In genomic region chr1:46721806-46722205, GRCh38 we compare ENCODE assay signal across 1 cellular context.
TF ChIP-seq lines count a peak whose summit lies in the region.

No MANE protein-coding gene starts in this region.

TF ChIP-seq in K562, 482 proteins besides CTCF, POLR2A, EP300 and RAD21 (continued from another document and continues in another):
- TF ChIP-seq ZNF280B (CRISPR knock-in tag; IDR thresholded peaks at IDR 0.05), result no peak
- TF ChIP-seq EGR1 (conservative IDR thresholded peaks at IDR 0.05), result peak; percentile 20; the same call in 1 of the 2 replicates
- TF ChIP-seq NBN (IDR thresholded peaks at IDR 0.05; ENCODE audit: low read depth), result no peak
- TF ChIP-seq, protein P1, sequence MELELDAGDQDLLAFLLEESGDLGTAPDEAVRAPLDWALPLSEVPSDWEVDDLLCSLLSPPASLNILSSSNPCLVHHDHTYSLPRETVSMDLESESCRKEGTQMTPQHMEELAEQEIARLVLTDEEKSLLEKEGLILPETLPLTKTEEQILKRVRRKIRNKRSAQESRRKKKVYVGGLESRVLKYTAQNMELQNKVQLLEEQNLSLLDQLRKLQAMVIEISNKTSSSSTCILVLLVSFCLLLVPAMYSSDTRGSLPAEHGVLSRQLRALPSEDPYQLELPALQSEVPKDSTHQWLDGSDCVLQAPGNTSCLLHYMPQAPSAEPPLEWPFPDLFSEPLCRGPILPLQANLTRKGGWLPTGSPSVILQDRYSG (tag; conservative IDR thresholded peaks at IDR 0.05; ENCODE audit: low read depth), result no peak
- no peak for TF ChIP-seq NCOA2 (IDR thresholded peaks at IDR 0.05; ENCODE audit: partially characterized antibody in 2 of 2)
- no peak for TF ChIP-seq SP2 (IDR thresholded peaks at IDR 0.05; ENCODE audit: extremely low read depth, low read depth, low read length, poor library complexity, severe bottlenecking)
- TF ChIP-seq, protein P2, sequence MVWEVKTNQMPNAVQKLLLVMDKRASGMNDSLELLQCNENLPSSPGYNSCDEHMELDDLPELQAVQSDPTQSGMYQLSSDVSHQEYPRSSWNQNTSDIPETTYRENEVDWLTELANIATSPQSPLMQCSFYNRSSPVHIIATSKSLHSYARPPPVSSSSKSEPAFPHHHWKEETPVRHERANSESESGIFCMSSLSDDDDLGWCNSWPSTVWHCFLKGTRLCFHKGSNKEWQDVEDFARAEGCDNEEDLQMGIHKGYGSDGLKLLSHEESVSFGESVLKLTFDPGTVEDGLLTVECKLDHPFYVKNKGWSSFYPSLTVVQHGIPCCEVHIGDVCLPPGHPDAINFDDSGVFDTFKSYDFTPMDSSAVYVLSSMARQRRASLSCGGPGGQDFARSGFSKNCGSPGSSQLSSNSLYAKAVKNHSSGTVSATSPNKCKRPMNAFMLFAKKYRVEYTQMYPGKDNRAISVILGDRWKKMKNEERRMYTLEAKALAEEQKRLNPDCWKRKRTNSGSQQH (CRISPR knock-in tag; IDR thresholded peaks at IDR 0.05), result no peak
- TF ChIP-seq SMC3 (conservative IDR thresholded peaks at IDR 0.05; ENCODE audit: insufficient read depth, low read depth, low read length), result no peak
- TF ChIP-seq ZNF79 (CRISPR knock-in tag; IDR thresholded peaks at IDR 0.05; ENCODE audit: low read depth), result no peak
- TF ChIP-seq TARDBP (IDR thresholded peaks at IDR 0.05), result no peak
- no peak for TF ChIP-seq NCOA1 (IDR thresholded peaks at IDR 0.05; ENCODE audit: low read depth)
- TF ChIP-seq FOXJ3 (CRISPR knock-in tag; IDR thresholded peaks at IDR 0.05), result no peak
- TF ChIP-seq, protein P3, sequence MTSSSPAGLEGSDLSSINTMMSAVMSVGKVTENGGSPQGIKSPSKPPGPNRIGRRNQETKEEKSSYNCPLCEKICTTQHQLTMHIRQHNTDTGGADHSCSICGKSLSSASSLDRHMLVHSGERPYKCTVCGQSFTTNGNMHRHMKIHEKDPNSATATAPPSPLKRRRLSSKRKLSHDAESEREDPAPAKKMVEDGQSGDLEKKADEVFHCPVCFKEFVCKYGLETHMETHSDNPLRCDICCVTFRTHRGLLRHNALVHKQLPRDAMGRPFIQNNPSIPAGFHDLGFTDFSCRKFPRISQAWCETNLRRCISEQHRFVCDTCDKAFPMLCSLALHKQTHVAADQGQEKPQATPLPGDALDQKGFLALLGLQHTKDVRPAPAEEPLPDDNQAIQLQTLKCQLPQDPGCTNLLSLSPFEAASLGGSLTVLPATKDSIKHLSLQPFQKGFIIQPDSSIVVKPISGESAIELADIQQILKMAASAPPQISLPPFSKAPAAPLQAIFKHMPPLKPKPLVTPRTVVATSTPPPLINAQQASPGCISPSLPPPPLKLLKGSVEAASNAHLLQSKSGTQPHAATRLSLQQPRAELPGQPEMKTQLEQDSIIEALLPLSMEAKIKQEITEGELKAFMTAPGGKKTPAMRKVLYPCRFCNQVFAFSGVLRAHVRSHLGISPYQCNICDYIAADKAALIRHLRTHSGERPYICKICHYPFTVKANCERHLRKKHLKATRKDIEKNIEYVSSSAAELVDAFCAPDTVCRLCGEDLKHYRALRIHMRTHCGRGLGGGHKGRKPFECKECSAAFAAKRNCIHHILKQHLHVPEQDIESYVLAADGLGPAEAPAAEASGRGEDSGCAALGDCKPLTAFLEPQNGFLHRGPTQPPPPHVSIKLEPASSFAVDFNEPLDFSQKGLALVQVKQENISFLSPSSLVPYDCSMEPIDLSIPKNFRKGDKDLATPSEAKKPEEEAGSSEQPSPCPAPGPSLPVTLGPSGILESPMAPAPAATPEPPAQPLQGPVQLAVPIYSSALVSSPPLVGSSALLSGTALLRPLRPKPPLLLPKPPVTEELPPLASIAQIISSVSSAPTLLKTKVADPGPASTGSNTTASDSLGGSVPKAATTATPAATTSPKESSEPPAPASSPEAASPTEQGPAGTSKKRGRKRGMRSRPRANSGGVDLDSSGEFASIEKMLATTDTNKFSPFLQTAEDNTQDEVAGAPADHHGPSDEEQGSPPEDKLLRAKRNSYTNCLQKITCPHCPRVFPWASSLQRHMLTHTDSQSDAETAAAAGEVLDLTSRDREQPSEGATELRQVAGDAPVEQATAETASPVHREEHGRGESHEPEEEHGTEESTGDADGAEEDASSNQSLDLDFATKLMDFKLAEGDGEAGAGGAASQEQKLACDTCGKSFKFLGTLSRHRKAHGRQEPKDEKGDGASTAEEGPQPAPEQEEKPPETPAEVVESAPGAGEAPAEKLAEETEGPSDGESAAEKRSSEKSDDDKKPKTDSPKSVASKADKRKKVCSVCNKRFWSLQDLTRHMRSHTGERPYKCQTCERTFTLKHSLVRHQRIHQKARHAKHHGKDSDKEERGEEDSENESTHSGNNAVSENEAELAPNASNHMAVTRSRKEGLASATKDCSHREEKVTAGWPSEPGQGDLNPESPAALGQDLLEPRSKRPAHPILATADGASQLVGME (CRISPR knock-in tag; IDR thresholded peaks at IDR 0.05), result 0 out of 2 replicates have a peak, but pooled peaks have one; percentile 2
- no peak for TF ChIP-seq CEBPB (tag; IDR thresholded peaks at IDR 0.05)
- TF ChIP-seq ATF7 (IDR thresholded peaks at IDR 0.05), result peak; percentile 38
- TF ChIP-seq CAMTA2 (CRISPR knock-in tag; conservative IDR thresholded peaks at IDR 0.05), result no peak
- TF ChIP-seq SRSF3 (IDR thresholded peaks at IDR 0.05; ENCODE audit: insufficient read depth, low read length), result no peak
- TF ChIP-seq RNF2 (IDR thresholded peaks at IDR 0.05), result no peak
- peak; percentile 62; the same call in 1 of the 2 replicates for TF ChIP-seq GATA2 (CRISPR knock-in tag; IDR thresholded peaks at IDR 0.05)
- TF ChIP-seq CEBPG (CRISPR knock-in tag; IDR thresholded peaks at IDR 0.05), result no peak
- TF ChIP-seq CEBPG (tag; conservative IDR thresholded peaks at IDR 0.05 in 1 of 2, IDR thresholded peaks at IDR 0.05 in 1 of 2), result no peak
- TF ChIP-seq FOXA3 (CRISPR knock-in tag; conservative IDR thresholded peaks at IDR 0.05 in 1 of 2, IDR thresholded peaks at IDR 0.05 in 1 of 2), result peak; percentile 93 to 99
- TF ChIP-seq NELFE (IDR thresholded peaks at IDR 0.05; ENCODE audit: insufficient read depth, insufficient read length), result no peak
- TF ChIP-seq, protein P4, sequence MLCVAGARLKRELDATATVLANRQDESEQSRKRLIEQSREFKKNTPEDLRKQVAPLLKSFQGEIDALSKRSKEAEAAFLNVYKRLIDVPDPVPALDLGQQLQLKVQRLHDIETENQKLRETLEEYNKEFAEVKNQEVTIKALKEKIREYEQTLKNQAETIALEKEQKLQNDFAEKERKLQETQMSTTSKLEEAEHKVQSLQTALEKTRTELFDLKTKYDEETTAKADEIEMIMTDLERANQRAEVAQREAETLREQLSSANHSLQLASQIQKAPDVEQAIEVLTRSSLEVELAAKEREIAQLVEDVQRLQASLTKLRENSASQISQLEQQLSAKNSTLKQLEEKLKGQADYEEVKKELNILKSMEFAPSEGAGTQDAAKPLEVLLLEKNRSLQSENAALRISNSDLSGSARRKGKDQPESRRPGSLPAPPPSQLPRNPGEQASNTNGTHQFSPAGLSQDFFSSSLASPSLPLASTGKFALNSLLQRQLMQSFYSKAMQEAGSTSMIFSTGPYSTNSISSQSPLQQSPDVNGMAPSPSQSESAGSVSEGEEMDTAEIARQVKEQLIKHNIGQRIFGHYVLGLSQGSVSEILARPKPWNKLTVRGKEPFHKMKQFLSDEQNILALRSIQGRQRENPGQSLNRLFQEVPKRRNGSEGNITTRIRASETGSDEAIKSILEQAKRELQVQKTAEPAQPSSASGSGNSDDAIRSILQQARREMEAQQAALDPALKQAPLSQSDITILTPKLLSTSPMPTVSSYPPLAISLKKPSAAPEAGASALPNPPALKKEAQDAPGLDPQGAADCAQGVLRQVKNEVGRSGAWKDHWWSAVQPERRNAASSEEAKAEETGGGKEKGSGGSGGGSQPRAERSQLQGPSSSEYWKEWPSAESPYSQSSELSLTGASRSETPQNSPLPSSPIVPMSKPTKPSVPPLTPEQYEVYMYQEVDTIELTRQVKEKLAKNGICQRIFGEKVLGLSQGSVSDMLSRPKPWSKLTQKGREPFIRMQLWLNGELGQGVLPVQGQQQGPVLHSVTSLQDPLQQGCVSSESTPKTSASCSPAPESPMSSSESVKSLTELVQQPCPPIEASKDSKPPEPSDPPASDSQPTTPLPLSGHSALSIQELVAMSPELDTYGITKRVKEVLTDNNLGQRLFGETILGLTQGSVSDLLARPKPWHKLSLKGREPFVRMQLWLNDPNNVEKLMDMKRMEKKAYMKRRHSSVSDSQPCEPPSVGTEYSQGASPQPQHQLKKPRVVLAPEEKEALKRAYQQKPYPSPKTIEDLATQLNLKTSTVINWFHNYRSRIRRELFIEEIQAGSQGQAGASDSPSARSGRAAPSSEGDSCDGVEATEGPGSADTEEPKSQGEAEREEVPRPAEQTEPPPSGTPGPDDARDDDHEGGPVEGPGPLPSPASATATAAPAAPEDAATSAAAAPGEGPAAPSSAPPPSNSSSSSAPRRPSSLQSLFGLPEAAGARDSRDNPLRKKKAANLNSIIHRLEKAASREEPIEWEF (CRISPR knock-in tag; IDR thresholded peaks at IDR 0.05), result no peak
- TF ChIP-seq ETV1 (tag; conservative IDR thresholded peaks at IDR 0.05; ENCODE audit: low read depth), result no peak
- TF ChIP-seq CTBP1 (IDR thresholded peaks at IDR 0.05; ENCODE audit: borderline replicate concordance), result peak; percentile 74
- TF ChIP-seq EP400 (IDR thresholded peaks at IDR 0.05), result no peak
- TF ChIP-seq ZNF696 (CRISPR knock-in tag; conservative IDR thresholded peaks at IDR 0.05), result no peak
- no peak for TF ChIP-seq C11orf30 (IDR thresholded peaks at IDR 0.05; ENCODE audit: low read depth)
- TF ChIP-seq FOXA1 (IDR thresholded peaks at IDR 0.05; ENCODE audit: borderline replicate concordance), result peak; percentile 71; the same call in 1 of the 2 replicates
- peak; percentile 54; the same call in 1 of the 2 replicates for TF ChIP-seq LEF1 (IDR thresholded peaks at IDR 0.05)
- no peak for TF ChIP-seq PRPF4 (IDR thresholded peaks at IDR 0.05; ENCODE audit: insufficient read depth, low read depth, low read length, poor library complexity, severe bottlenecking)
- no peak for TF ChIP-seq RHOXF2B (CRISPR knock-in tag; conservative IDR thresholded peaks at IDR 0.05)
- TF ChIP-seq, protein P5, sequence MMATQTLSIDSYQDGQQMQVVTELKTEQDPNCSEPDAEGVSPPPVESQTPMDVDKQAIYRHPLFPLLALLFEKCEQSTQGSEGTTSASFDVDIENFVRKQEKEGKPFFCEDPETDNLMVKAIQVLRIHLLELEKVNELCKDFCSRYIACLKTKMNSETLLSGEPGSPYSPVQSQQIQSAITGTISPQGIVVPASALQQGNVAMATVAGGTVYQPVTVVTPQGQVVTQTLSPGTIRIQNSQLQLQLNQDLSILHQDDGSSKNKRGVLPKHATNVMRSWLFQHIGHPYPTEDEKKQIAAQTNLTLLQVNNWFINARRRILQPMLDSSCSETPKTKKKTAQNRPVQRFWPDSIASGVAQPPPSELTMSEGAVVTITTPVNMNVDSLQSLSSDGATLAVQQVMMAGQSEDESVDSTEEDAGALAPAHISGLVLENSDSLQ (IDR thresholded peaks at IDR 0.05), result peak; percentile 54
- TF ChIP-seq ZFP91 (CRISPR knock-in tag; IDR thresholded peaks at IDR 0.05), result no peak
- no peak for TF ChIP-seq ZNF551 (CRISPR knock-in tag; IDR thresholded peaks at IDR 0.05)
- TF ChIP-seq ZNF740 (CRISPR knock-in tag; IDR thresholded peaks at IDR 0.05), result no peak
- TF ChIP-seq ZNF740 (tag; IDR thresholded peaks at IDR 0.05), result no peak
- 0 out of 2 replicates have a peak, but pooled peaks have one; percentile 31 for TF ChIP-seq DPF2 (IDR thresholded peaks at IDR 0.05)
